Comparison of ENCODE assay signal across 8 cellular contexts in the genomic region with DNA sequence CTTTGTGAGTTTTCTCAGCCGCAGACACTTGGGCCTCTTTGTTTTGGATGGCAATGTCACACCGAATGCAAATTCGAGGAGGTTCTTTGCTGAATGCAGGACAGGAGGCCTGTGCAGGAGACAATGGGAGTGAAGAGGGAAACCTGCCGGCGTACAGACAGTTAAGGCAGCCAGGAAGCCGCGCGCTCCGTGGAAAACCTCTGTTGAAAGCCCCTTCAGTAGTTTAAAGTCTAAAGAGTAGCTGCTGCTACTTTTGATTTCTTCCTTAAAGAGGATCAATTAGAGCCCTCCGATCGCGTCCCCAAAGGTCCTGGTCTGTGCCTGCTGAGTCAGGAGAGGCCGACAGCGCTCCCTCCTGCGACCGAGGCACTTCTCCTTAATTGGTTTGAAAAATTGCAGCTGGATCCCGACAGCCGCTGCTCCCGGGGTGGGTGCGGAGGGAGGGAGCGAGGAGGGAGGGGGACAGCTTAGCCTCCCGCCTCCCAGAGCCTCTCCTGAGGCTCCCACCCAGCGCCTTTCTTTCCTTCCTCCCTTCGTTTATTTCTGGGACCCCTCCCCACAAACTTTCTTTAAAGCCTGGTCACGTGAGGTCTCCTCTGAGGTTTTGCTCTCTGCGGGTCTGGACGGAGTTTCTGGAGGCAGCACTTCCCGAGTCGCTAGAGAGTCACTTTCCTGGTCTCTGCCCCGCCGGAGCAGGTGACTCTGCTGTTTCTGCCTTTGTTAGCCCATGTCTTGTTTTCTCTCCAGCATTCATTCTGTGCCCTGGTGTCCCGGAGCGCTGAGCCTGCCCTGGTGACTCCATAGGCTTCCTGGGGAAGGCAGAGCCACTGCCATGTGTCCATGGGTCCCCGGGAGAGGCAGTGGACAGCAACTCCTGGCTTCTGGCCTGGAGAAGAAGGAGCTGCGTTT. TPM values are rescaled to one million over a fixed set of nuclear protein-coding genes. Genes with fewer than 3 reads are reported as not detected.
DNase-seq lines count a peak whose midpoint lies in the region; ATAC-seq, FAIRE-seq and TF ChIP-seq lines count a peak whose summit lies in the region.

No MANE protein-coding gene starts in this region.

- TF ChIP-seq CTCF in cardiac fibroblast (IDR thresholded peaks at IDR 0.05; ENCODE audit: low read depth, low read length) (no peak), keratinocyte (optimal IDR thresholded peaks at IDR 0.05 in 1 of 3, IDR thresholded peaks at IDR 0.05 in 1 of 3, conservative IDR thresholded peaks at IDR 0.05 in 1 of 3; ENCODE audit: extremely low read depth in 1 of 3, insufficient read depth in 2 of 3, low read length in 3 of 3) (no peak)

- H3K27me3 ChIP-seq in H7 (ENCODE audit: control insufficient read depth, insufficient read depth, low read length) = no peaks in the 10 kb centered on the region; the same call in 1 of the 2 replicates
- no peaks in the 10 kb centered on the region for H3K27me3 ChIP-seq in keratinocyte (ENCODE audit: control insufficient read depth, extremely low read depth, insufficient read depth, low read length)
- no peaks in the 10 kb centered on the region for H3K27me3 ChIP-seq in skeletal muscle tissue (ENCODE audit: control insufficient read depth in 3 of 3, insufficient read depth in 3 of 3, low read length in 3 of 3)

- no peak overlapping the region for H3K27ac ChIP-seq in keratinocyte (ENCODE audit: control insufficient read depth, insufficient read depth, low read length)
- H3K27ac ChIP-seq in skeletal muscle tissue (ENCODE audit: low read depth, low read length) = peak overlapping the region; percentile 66

- H3K9ac ChIP-seq in keratinocyte (ENCODE audit: control insufficient read depth, extremely low read depth, insufficient read depth, low read length) (peak overlapping the region; percentile 50), skeletal muscle tissue (ENCODE audit: low read depth in 1 of 3, low read length in 3 of 3) (peak overlapping the region; percentile 74 to 83 (median 81))

- H2AFZ ChIP-seq in keratinocyte (ENCODE audit: control insufficient read depth, low read length) = peak overlapping the region; percentile 72

- dilution Hi-C loops in keratinocyte (cut with MboI; ENCODE audit: extremely low pct_ligation_motif_present, low sequenced_read_pairs) = no loop called here

- no peaks in the 10 kb centered on the region for H4K20me1 ChIP-seq in keratinocyte (ENCODE audit: control insufficient read depth, extremely low read depth, insufficient read depth, low read length)

- peak; percentile 85 for DNase-seq in H7
- DNase-seq in NCI-H526 treated with DMSO at 0.1 percent for 48 hours (lab: John Stamatoyannopoulos, UW) = peak; percentile 24
- peak; percentile 35 to 61 for DNase-seq in cardiac fibroblast (ENCODE audit: low read depth in 2 of 2)
- DNase-seq in keratinocyte (ENCODE audit: low read depth, low spot score) = no peak
- no peak for DNase-seq in SW480 (ENCODE audit: low spot score)

- H3K36me3 ChIP-seq in H7 (replicated peaks; ENCODE audit: control insufficient read depth, insufficient read depth, low read length) = no peaks in the 10 kb centered on the region
- H3K36me3 ChIP-seq in keratinocyte (ENCODE audit: control insufficient read depth in 2 of 2, extremely low read depth in 1 of 2, insufficient read depth in 2 of 2, low read length in 2 of 2) = no peaks in the 10 kb centered on the region
- H3K36me3 ChIP-seq in skeletal muscle tissue (ENCODE audit: control insufficient read depth in 3 of 3, insufficient read depth in 3 of 3, low read length in 3 of 3) = no peaks in the 10 kb centered on the region

- peak overlapping the region; percentile 55 for H3K4me3 ChIP-seq in H7 (ENCODE audit: insufficient read depth, low read depth, low read length)
- peak overlapping the region; percentile 51 to 52 for H3K4me3 ChIP-seq in cardiac fibroblast (replicated peaks in 1 of 2; ENCODE audit: low read depth in 2 of 2, low read length in 2 of 2)
- H3K4me3 ChIP-seq in keratinocyte (ENCODE audit: control insufficient read depth in 2 of 3, extremely low read depth in 1 of 3, insufficient read depth in 2 of 3, low read depth in 1 of 3, low read length in 3 of 3) = peak overlapping the region in 2 of 3 experiments; percentile 55 to 68
- peak overlapping the region; percentile 75 to 83 (median 81) for H3K4me3 ChIP-seq in skeletal muscle tissue (ENCODE audit: low read length in 3 of 3)

- H3K9me1 ChIP-seq in keratinocyte (ENCODE audit: control insufficient read depth, extremely low read depth, insufficient read depth, low read length) = no peaks in the 10 kb centered on the region

- H3K79me2 ChIP-seq in keratinocyte (ENCODE audit: control insufficient read depth, insufficient read depth, low read length) = no peaks in the 10 kb centered on the region

- H3K4me2 ChIP-seq in keratinocyte (ENCODE audit: control insufficient read depth, extremely low read depth, insufficient read depth, low read depth, low read length) = peak overlapping the region; percentile 94

- H3K9me3 ChIP-seq in keratinocyte (ENCODE audit: control insufficient read depth, low read depth, low read length) = no peaks in the 10 kb centered on the region
- no peaks in the 10 kb centered on the region for H3K9me3 ChIP-seq in skeletal muscle tissue (ENCODE audit: control insufficient read depth in 3 of 3, low read length in 3 of 3)

- no peak for FAIRE-seq in keratinocyte (lab: Jason Lieb, UNC)

- H3K4me1 ChIP-seq in keratinocyte (ENCODE audit: control insufficient read depth, extremely low read depth, insufficient read depth, low read length) (peaks cover 12% of the 10 kb centered on the region), skeletal muscle tissue (ENCODE audit: control insufficient read depth in 3 of 3, insufficient read depth in 3 of 3, low read length in 3 of 3) (peaks cover 4 to 10% (median 4%) of the 10 kb centered on the region in 3 donors)

- ATAC-seq in HG03354 (IDR thresholded peaks at IDR 0.05; ENCODE audit: poor library complexity, severe bottlenecking, unreplicated experiment) = no peak
- no peak for ATAC-seq in HG03095 (IDR thresholded peaks at IDR 0.05; ENCODE audit: unreplicated experiment)

RNA-seq across cellular contexts. Expression of a gene that starts 22.3 kb away (rescaled TPM):
- 13.5 and 22.2 TPM in 2 replicates for total RNA-seq in H7 (2014; rRNA removed; shearing (Covaris generic))
- 9.7 to 12.4 TPM (median 11.7 TPM) in 3 replicates for polyA plus RNA-seq in keratinocyte
- polyA plus RNA-seq in keratinocyte (2011; ENCODE audit: low read depth) = 4.3 TPM
- 5.3 and 10.6 TPM in 2 replicates for polyA plus RNA-seq in keratinocyte (2011; cell fraction: cytosol; rRNA removed)
- polyA plus RNA-seq in keratinocyte (2011; cell fraction: nucleus; rRNA removed) = 4.8 and 8.3 TPM in 2 replicates
- 13.3 and 15.6 TPM in 2 replicates for polyA plus RNA-seq in keratinocyte (2012; ENCODE audit: low replicate concordance)
- polyA minus RNA-seq in keratinocyte = 1.7 to 9.0 TPM (median 4.7 TPM) in 3 replicates
- 6.1 TPM for polyA minus RNA-seq in keratinocyte (2011; cell fraction: cytosol; rRNA and poly(A)+ RNA removed)
- polyA minus RNA-seq in keratinocyte (2011; cell fraction: nucleus; rRNA and poly(A)+ RNA removed) = 4.5 and 4.6 TPM in 2 replicates
- total RNA-seq in skeletal muscle tissue = 9.9 TPM

RNA-seq across cellular contexts. Expression of a gene that starts 59.0 kb away (rescaled TPM):
- total RNA-seq in H7 (2014; rRNA removed; shearing (Covaris generic)) = 0.17 and 0.48 TPM in 2 replicates
- polyA plus RNA-seq in keratinocyte = 0.01 to 0.06 TPM (median 0.02 TPM) in 3 replicates
- polyA plus RNA-seq in keratinocyte (2011; ENCODE audit: low read depth) = 0.05 TPM
- polyA plus RNA-seq in keratinocyte (2011; cell fraction: cytosol; rRNA removed) = 0.02 and 0.03 TPM in 2 replicates
- 0.06 and 0.07 TPM in 2 replicates for polyA plus RNA-seq in keratinocyte (2011; cell fraction: nucleus; rRNA removed)
- polyA plus RNA-seq in keratinocyte (2012; ENCODE audit: low replicate concordance) = 0.06 and 0.11 TPM in 2 replicates
- 0.03 TPM in 2 of 3 replicates, not detected in the other for polyA minus RNA-seq in keratinocyte
- polyA minus RNA-seq in keratinocyte (2011; cell fraction: cytosol; rRNA and poly(A)+ RNA removed) = not detected
- 0.11 TPM in 1 of 2 replicates, not detected in the other for polyA minus RNA-seq in keratinocyte (2011; cell fraction: nucleus; rRNA and poly(A)+ RNA removed)
- 2.1 TPM for total RNA-seq in skeletal muscle tissue

Comparison
In these comparisons a context has a peak if more than half of its experiments do, and no peak if none do; other contexts are left out.
1. DNase-seq: peak in H7 (single experiment), NCI-H526 treated with DMSO at 0.1 percent for 48 hours (single experiment) and cardiac fibroblast (2 of 2); none in keratinocyte (single experiment) and SW480 (single experiment).
2. Peak in every context shown above with its lines, with median percentiles within 50 percentile points of each other: H3K4me3 ChIP-seq.